16 cellular contexts compared by ENCODE assay signal in genomic region chr16:88471575-88471974, GRCh38.
"Had no signal": no experiment of that assay in that cellular context is flagged by ENCODE, and none has a peak within 500 bp of the region (broad histone marks: within the 10 kb centered on the region; RNA-seq: fewer than 3 reads in every experiment).

No MANE protein-coding gene starts in this region.

- H3K4me3 ChIP-seq: tibial nerve, uterus had no signal

- H3K36me3 Mint-ChIP-seq: activated naive CD8-positive, alpha-beta T cell treated with anti-CD3 and anti-CD28 coated beads, Interleukin-2, amount 10 ng/mL, durations not matched to agents 7 days and 5 days had no signal

- H3K27me3 ChIP-seq: brain microvascular endothelial cell, tibial nerve, uterus had no signal

- H3K27ac ChIP-seq: brain microvascular endothelial cell, neutrophil, tibial nerve had no signal

- H3K4me1 ChIP-seq: uterus had no signal

- H3K9me3 Mint-ChIP-seq: activated naive CD8-positive, alpha-beta T cell treated with anti-CD3 and anti-CD28 coated beads, Interleukin-2, amount 10 ng/mL, durations not matched to agents 7 days and 5 days had no signal

- DNase-seq: activated CD4-positive, alpha-beta T cell treated with anti-CD3 and anti-CD28 coated beads, Interleukin-2, amount 50 U/mL, for 1 hour; activated CD8-positive, alpha-beta memory T cell treated with anti-CD3 and anti-CD28 coated beads for 24 hours; activated gamma-delta T cell treated with Interleukin-2 at 50 U/mL for 16 hours; activated naive CD8-positive, alpha-beta T cell treated with anti-CD3 and anti-CD28 coated beads, Interleukin-2, amount 10 ng/mL, durations not matched to agents 7 days and 5 days; anterior cingulate cortex; brain microvascular endothelial cell; cerebellar nuclear complex; foreskin melanocyte; posterior cingulate gyrus; retina; stimulated activated CD4-positive, alpha-beta T cell treated with anti-CD3 and anti-CD28 coated beads, Interleukin-2, amount 100 ng/mL, for 48 hours; substantia nigra; T-helper 9 cell; uterus had no signal

- H3K27me3 Mint-ChIP-seq: activated naive CD8-positive, alpha-beta T cell treated with anti-CD3 and anti-CD28 coated beads, Interleukin-2, amount 10 ng/mL, durations not matched to agents 7 days and 5 days had no signal

- H3K36me3 ChIP-seq: brain microvascular endothelial cell, neutrophil, tibial nerve, uterus had no signal

- H3K27ac Mint-ChIP-seq: activated naive CD8-positive, alpha-beta T cell treated with anti-CD3 and anti-CD28 coated beads, Interleukin-2, amount 10 ng/mL, durations not matched to agents 7 days and 5 days had no signal

- H3K4me3 Mint-ChIP-seq: activated naive CD8-positive, alpha-beta T cell treated with anti-CD3 and anti-CD28 coated beads, Interleukin-2, amount 10 ng/mL, durations not matched to agents 7 days and 5 days had no signal

- H3K9me3 ChIP-seq: neutrophil, tibial nerve, uterus had no signal
